20 cellular contexts compared by ENCODE assay signal in the genomic region with DNA sequence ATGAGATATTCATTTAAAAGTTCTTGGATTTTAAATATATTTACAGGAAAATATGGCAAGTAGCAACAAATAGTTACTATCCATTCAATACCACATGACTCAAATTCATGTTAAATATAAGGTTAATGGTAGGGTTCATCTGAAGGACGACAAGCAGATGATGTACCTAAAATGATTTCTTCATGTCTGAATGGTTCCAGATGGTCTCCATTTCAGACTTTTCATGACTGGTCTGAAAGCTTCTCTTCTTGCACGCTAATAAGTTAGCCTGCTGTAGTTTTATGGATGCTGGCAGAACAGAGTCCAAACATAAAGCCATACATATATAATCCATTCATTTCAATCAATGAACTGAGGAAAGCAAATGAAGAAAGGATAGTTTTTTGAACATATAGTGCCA.
A peak's percentile ranks its signal among the peaks of the same experiment; 100 is the strongest.
DNase-seq lines count a peak whose midpoint lies in the region; ATAC-seq and TF ChIP-seq lines count a peak whose summit lies in the region.
"Had no signal": no experiment of that assay in that cellular context is flagged by ENCODE, and none has a peak within 500 bp of the region (broad histone marks: within the 10 kb centered on the region; RNA-seq: fewer than 3 reads in every experiment).

No MANE protein-coding gene starts in this region.

- H4K20me1 ChIP-seq in DND-41 (ENCODE audit: insufficient read depth, low read length): no peaks in the 10 kb centered on the region
- no peaks in the 10 kb centered on the region for H4K20me1 ChIP-seq in GM23338 (replicated peaks; ENCODE audit: insufficient read depth)
- H4K20me1 ChIP-seq in hepatocyte (ENCODE audit: insufficient read depth, poor library complexity, severe bottlenecking): no peaks in the 10 kb centered on the region

- DNase-seq in DND-41: no peak
- no peak for DNase-seq in GM23338 (ENCODE audit: low spot score)
- peak; percentile 43 for DNase-seq in OCI-M1 (lab: John Stamatoyannopoulos, UW)
- DNase-seq in hepatocyte (ENCODE audit: low spot score): no peak
- DNase-seq in DMS79 treated with DMSO at 0.1 percent for 48 hours (lab: John Stamatoyannopoulos, UW): no peak
- DNase-seq in RKO (ENCODE audit: low spot score): no peak
- DNase-seq: activated CD4-positive, alpha-beta memory T cell treated with anti-CD3 and anti-CD28 coated beads for 36 hours; activated T-cell treated with anti-CD3 and anti-CD28 coated beads, Interleukin-2, amount 50 U/mL, for 48 hours; Caco-2; GDM1; left colon; NCI-H1417 treated with DMSO at 0.1 percent for 48 hours; ovary; sigmoid colon; stimulated activated CD4-positive, alpha-beta T cell treated with anti-CD3 and anti-CD28 coated beads, Interleukin-4, amount 100 ng/mL, for 1 hour had no signal

- H3K9me3 Mint-ChIP-seq in GM23338: 0 out of 3 replicates have a peak, but pooled peaks cover 2% of the 10 kb centered on the region

- no peaks in the 10 kb centered on the region for H3K9me3 ChIP-seq in DND-41 (ENCODE audit: insufficient read depth, low read length, severe bottlenecking)
- no peaks in the 10 kb centered on the region for H3K9me3 ChIP-seq in hepatocyte (ENCODE audit: low read depth)
- H3K9me3 ChIP-seq: Caco-2, esophagus muscularis mucosa, ovary, sigmoid colon, testis had no signal

- 64% methylated on average over 2 of the region's 2 CpGs for WGBS in hepatocyte (ENCODE audit: low lambda C conversion rate, missing lambda C conversion rate)

- H3K4me2 ChIP-seq in DND-41 (ENCODE audit: insufficient read depth, low read length) (peak overlapping the region; percentile 50), GM23338 (no peak overlapping the region), hepatocyte (peak overlapping the region; percentile 51)

- no peaks in the 10 kb centered on the region for H3K27me3 Mint-ChIP-seq in GM23338 (ENCODE audit: insufficient read depth, low read depth, poor library complexity)
- H3K27me3 Mint-ChIP-seq: activated CD4-positive, alpha-beta memory T cell treated with anti-CD3 and anti-CD28 coated beads for 36 hours; activated naive CD8-positive, alpha-beta T cell had no signal

- peak overlapping the region; percentile 22; the same call in 1 of the 2 replicates for H3K9ac ChIP-seq in DND-41 (ENCODE audit: low read depth, low read length)

- H3K27me3 ChIP-seq in DND-41 (ENCODE audit: insufficient read depth, low read length, poor library complexity): no peaks in the 10 kb centered on the region
- H3K27me3 ChIP-seq in GM23338 (ENCODE audit: insufficient read depth): no peaks in the 10 kb centered on the region
- no peaks in the 10 kb centered on the region for H3K27me3 ChIP-seq in hepatocyte
- H3K27me3 ChIP-seq: esophagus muscularis mucosa, ovary, sigmoid colon, testis had no signal

- H3K36me3 Mint-ChIP-seq in GM23338 (ENCODE audit: low read depth): no peaks in the 10 kb centered on the region
- H3K36me3 Mint-ChIP-seq: activated CD4-positive, alpha-beta memory T cell treated with anti-CD3 and anti-CD28 coated beads for 36 hours; activated naive CD8-positive, alpha-beta T cell had no signal

- H3K36me3 ChIP-seq in DND-41 (ENCODE audit: insufficient read depth, low read length) (no peaks in the 10 kb centered on the region), GM23338 (ENCODE audit: insufficient read depth) (no peaks in the 10 kb centered on the region), hepatocyte (replicated peaks; ENCODE audit: insufficient read depth, low read depth) (no peaks in the 10 kb centered on the region)
- H3K36me3 ChIP-seq: esophagus muscularis mucosa, ovary, sigmoid colon had no signal

- H3K9me2 ChIP-seq in GM23338 (ENCODE audit: insufficient read depth) (no peaks in the 10 kb centered on the region), hepatocyte (replicated peaks; ENCODE audit: insufficient read depth) (no peaks in the 10 kb centered on the region)

- peak overlapping the region; percentile 38 for H2AFZ ChIP-seq in DND-41 (ENCODE audit: low read depth, low read length)
- peak overlapping the region; percentile 7; the same call in 1 of the 2 replicates for H2AFZ ChIP-seq in GM23338
- H2AFZ ChIP-seq in hepatocyte: no peak overlapping the region

- no peak overlapping the region for H3K4me3 Mint-ChIP-seq in GM23338
- H3K4me3 Mint-ChIP-seq: activated CD4-positive, alpha-beta memory T cell treated with anti-CD3 and anti-CD28 coated beads for 36 hours; activated naive CD8-positive, alpha-beta T cell had no signal

- peak overlapping the region; percentile 67 for H3K27ac ChIP-seq in DND-41 (ENCODE audit: low read length)
- no peak overlapping the region for H3K27ac ChIP-seq in GM23338 (ENCODE audit: low read depth)
- H3K27ac ChIP-seq in hepatocyte: no peak overlapping the region
- H3K27ac ChIP-seq: esophagus muscularis mucosa, ovary, sigmoid colon had no signal

- no peaks in the 10 kb centered on the region for H3F3A ChIP-seq in GM23338 (replicated peaks; ENCODE audit: low read depth)

- TF ChIP-seq CTCF in DND-41 (IDR thresholded peaks at IDR 0.05; ENCODE audit: borderline replicate concordance, extremely low read depth, low read length, poor library complexity, severe bottlenecking): no peak
- no peak for TF ChIP-seq CTCF in GM23338 (conservative IDR thresholded peaks at IDR 0.05; ENCODE audit: low read depth in 2 of 2)
- no peak for TF ChIP-seq CTCF in hepatocyte (IDR thresholded peaks at IDR 0.05; ENCODE audit: poor library complexity)

- H3K4me1 ChIP-seq in DND-41 (ENCODE audit: insufficient read depth, low read length) (peaks cover 18% of the 10 kb centered on the region), GM23338 (ENCODE audit: insufficient read depth) (no peaks in the 10 kb centered on the region), hepatocyte (ENCODE audit: insufficient read depth) (peaks cover 13% of the 10 kb centered on the region)
- H3K4me1 ChIP-seq: Caco-2, esophagus muscularis mucosa, sigmoid colon had no signal

- peak overlapping the region in 1 of 2 experiments; percentile 22; a peak in 1 of 4 replicates for H3K4me3 ChIP-seq in DND-41 (ENCODE audit: low read depth in 1 of 2, low read length in 2 of 2)
- no peak overlapping the region for H3K4me3 ChIP-seq in GM23338
- H3K4me3 ChIP-seq in hepatocyte: no peak overlapping the region
- H3K4me3 ChIP-seq: ovary, sigmoid colon, testis had no signal

- no peaks in the 10 kb centered on the region for H3K4me1 Mint-ChIP-seq in GM23338

- no peak overlapping the region for H3K27ac Mint-ChIP-seq in GM23338
- H3K27ac Mint-ChIP-seq: activated CD4-positive, alpha-beta memory T cell treated with anti-CD3 and anti-CD28 coated beads for 36 hours; activated naive CD8-positive, alpha-beta T cell had no signal

- ATAC-seq in DND-41 (ENCODE audit: insufficient read depth, low read depth): no peak
- ATAC-seq in GM23338: no peak
- no peak for ATAC-seq in GM18511 (IDR thresholded peaks at IDR 0.05; ENCODE audit: unreplicated experiment)
- ATAC-seq in HG02642 (IDR thresholded peaks at IDR 0.05; ENCODE audit: poor library complexity, unreplicated experiment): no peak
- ATAC-seq: left colon had no signal

- H3K79me2 ChIP-seq in DND-41 (ENCODE audit: insufficient read depth, low read length) (no peaks in the 10 kb centered on the region), GM23338 (replicated peaks; ENCODE audit: insufficient read depth) (no peaks in the 10 kb centered on the region), hepatocyte (no peaks in the 10 kb centered on the region)

TF ChIP-seq in GM23338, 12 proteins besides CTCF, POLR2A, EP300 and RAD21 (continues in another document):
- TF ChIP-seq, protein P1, sequence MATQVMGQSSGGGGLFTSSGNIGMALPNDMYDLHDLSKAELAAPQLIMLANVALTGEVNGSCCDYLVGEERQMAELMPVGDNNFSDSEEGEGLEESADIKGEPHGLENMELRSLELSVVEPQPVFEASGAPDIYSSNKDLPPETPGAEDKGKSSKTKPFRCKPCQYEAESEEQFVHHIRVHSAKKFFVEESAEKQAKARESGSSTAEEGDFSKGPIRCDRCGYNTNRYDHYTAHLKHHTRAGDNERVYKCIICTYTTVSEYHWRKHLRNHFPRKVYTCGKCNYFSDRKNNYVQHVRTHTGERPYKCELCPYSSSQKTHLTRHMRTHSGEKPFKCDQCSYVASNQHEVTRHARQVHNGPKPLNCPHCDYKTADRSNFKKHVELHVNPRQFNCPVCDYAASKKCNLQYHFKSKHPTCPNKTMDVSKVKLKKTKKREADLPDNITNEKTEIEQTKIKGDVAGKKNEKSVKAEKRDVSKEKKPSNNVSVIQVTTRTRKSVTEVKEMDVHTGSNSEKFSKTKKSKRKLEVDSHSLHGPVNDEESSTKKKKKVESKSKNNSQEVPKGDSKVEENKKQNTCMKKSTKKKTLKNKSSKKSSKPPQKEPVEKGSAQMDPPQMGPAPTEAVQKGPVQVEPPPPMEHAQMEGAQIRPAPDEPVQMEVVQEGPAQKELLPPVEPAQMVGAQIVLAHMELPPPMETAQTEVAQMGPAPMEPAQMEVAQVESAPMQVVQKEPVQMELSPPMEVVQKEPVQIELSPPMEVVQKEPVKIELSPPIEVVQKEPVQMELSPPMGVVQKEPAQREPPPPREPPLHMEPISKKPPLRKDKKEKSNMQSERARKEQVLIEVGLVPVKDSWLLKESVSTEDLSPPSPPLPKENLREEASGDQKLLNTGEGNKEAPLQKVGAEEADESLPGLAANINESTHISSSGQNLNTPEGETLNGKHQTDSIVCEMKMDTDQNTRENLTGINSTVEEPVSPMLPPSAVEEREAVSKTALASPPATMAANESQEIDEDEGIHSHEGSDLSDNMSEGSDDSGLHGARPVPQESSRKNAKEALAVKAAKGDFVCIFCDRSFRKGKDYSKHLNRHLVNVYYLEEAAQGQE (IDR thresholded peaks at IDR 0.05; ENCODE audit: unreplicated experiment): no peak
